Comparison of ENCODE assay signal across 10 cellular contexts in the genomic region with DNA sequence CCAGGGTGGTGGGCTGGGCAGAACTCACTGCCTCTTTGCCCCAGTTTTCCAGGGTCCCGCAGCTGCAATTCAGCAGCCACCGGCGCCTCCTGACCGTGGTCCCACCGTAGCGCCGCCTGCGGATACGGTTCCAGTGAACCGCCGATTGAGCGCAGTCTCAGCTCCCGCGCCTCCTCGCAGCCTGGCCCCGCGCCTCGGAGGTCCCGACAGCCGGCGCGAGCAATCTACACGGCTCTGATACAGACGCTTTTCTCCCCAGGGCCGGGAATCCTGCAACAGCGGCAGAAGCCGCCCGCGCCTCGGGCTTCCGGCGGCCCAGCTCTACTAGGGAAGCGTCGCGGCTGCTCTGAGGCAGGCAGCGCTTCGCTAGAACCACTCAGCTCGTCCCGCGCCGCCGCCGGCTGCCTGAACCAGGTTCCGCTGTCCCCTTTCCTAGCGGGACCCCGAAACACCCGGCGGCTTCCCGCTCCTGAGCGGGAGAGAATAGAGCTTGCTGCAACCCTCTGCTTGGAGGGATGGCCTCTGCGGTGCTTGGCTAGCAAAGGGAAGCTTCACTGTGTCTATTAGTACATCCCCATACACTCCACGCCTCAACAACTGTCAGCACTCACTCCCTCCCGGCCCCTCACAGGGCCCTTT. TPM values are rescaled to one million over a fixed set of nuclear protein-coding genes. Genes with fewer than 3 reads are reported as not detected.
DNase-seq lines count a peak whose midpoint lies in the region; ATAC-seq and TF ChIP-seq lines count a peak whose summit lies in the region.
"Had no signal": no experiment of that assay in that cellular context is flagged by ENCODE, and none has a peak within 500 bp of the region (broad histone marks: within the 10 kb centered on the region; RNA-seq: fewer than 3 reads in every experiment).

No MANE protein-coding gene starts in this region.

- H3K27me3 ChIP-seq in fibroblast of lung (ENCODE audit: control insufficient read depth, insufficient read depth, low read length) (peaks cover 74% of the 10 kb centered on the region), prostate gland (replicated peaks; ENCODE audit: insufficient read depth) (peaks cover 36% of the 10 kb centered on the region)

- H3K9ac ChIP-seq in SK-N-MC (ENCODE audit: insufficient read length) = no peak overlapping the region
- no peak overlapping the region for H3K9ac ChIP-seq in fibroblast of lung (ENCODE audit: insufficient read depth, low read length)

- DNase-seq in G401 (ENCODE audit: low spot score) (peak; percentile 10), SK-N-MC (ENCODE audit: low read depth, low spot score) (no peak), fibroblast of lung (ENCODE audit: low read depth in 2 of 2) (peak; percentile 21 to 53), omental fat pad (ENCODE audit: low spot score) (no peak), prostate gland (ENCODE audit: low spot score) (no peak)

- H3K9me3 ChIP-seq in SK-N-MC (ENCODE audit: low read depth, low read length) = no peaks in the 10 kb centered on the region
- no peaks in the 10 kb centered on the region for H3K9me3 ChIP-seq in fibroblast of lung (ENCODE audit: control insufficient read depth, insufficient read depth, low read depth, low read length)
- no peaks in the 10 kb centered on the region for H3K9me3 ChIP-seq in prostate gland

- no peaks in the 10 kb centered on the region for H4K20me1 ChIP-seq in fibroblast of lung (ENCODE audit: control insufficient read depth, extremely low read depth, insufficient read depth, low read length)

- H3K4me1 ChIP-seq in fibroblast of lung (ENCODE audit: control insufficient read depth, extremely low read depth, insufficient read depth, low read length) (no peaks in the 10 kb centered on the region), prostate gland (replicated peaks) (peaks cover 8% of the 10 kb centered on the region)

- peak overlapping the region; percentile 17 for H2AFZ ChIP-seq in fibroblast of lung (ENCODE audit: low read length)

- H3K4me3 ChIP-seq in SK-N-MC (peak overlapping the region; percentile 48), fibroblast of lung (replicated peaks in 1 of 4; ENCODE audit: control extremely low read depth in 1 of 4, insufficient read depth in 1 of 4, low read depth in 3 of 4, low read length in 4 of 4) (peak overlapping the region in 2 of 4 experiments; percentile 19 to 32), prostate gland (peak overlapping the region in 1 of 2 donors; percentile 20)

- H3K79me2 ChIP-seq in fibroblast of lung (ENCODE audit: control insufficient read depth, insufficient read depth, low read length) = no peaks in the 10 kb centered on the region

- WGBS in prostate gland = 2% methylated on average over 33 of the region's 53 CpGs

- H3K36me3 ChIP-seq in SK-N-MC (ENCODE audit: insufficient read depth, low read length) = no peaks in the 10 kb centered on the region
- no peaks in the 10 kb centered on the region for H3K36me3 ChIP-seq in fibroblast of lung (ENCODE audit: control insufficient read depth, insufficient read depth, low read length)
- no peaks in the 10 kb centered on the region for H3K36me3 ChIP-seq in prostate gland

- in situ Hi-C loops in G401 (cut with HindIII; ENCODE audit: low sequenced_read_pairs) = loop anchor here (25.0 kb wide), 1 partner anchor 362 kb away; no protein-coding TSS in a partner anchor

- H3K27ac ChIP-seq in SK-N-MC = no peak overlapping the region
- H3K27ac ChIP-seq in fibroblast of lung (ENCODE audit: insufficient read depth, low read length) = no peak overlapping the region
- H3K27ac ChIP-seq in prostate gland = no peak overlapping the region

- intact Hi-C loops in prostate gland (cut with DNase I) = no loop called here

- no peak for TF ChIP-seq POLR2A in prostate gland (IDR thresholded peaks at IDR 0.05)

- no peak for TF ChIP-seq CTCF in fibroblast of lung (conservative IDR thresholded peaks at IDR 0.05 in 1 of 2, IDR thresholded peaks at IDR 0.05 in 1 of 2; ENCODE audit: low read depth in 1 of 2, low read length in 2 of 2)
- no peak for TF ChIP-seq CTCF in omental fat pad (IDR thresholded peaks at IDR 0.05)
- no peak for TF ChIP-seq CTCF in prostate gland (IDR thresholded peaks at IDR 0.05)

- ATAC-seq in omental fat pad (ENCODE audit: low FRiP score) (peak; percentile 67), HG03520 (IDR thresholded peaks at IDR 0.05; ENCODE audit: unreplicated experiment) (no peak), GM21423 (IDR thresholded peaks at IDR 0.05; ENCODE audit: unreplicated experiment) (no peak), GM21447 (IDR thresholded peaks at IDR 0.05; ENCODE audit: unreplicated experiment) (no peak)

- H3K4me2 ChIP-seq in fibroblast of lung (ENCODE audit: extremely low read depth, insufficient read depth, low read length) = peak overlapping the region; percentile 59

RNA-seq across cellular contexts. Expression of gene FOXL2NB, which starts 3.1 kb away (rescaled TPM):
- total RNA-seq in G401 (2014; rRNA removed; shearing (Covaris generic)) = 1.2 TPM in 1 of 2 replicates, not detected in the other
- total RNA-seq in fibroblast of lung (not detected in 2 replicates), omental fat pad (not detected), prostate gland (under 1 TPM in 1 of 2 donors, not detected in 1; 0.28 TPM)
- 0.03 TPM in 1 of 2 replicates, not detected in the other for polyA plus RNA-seq in fibroblast of lung
- polyA plus RNA-seq in fibroblast of lung (2012) = not detected in 2 replicates
- not detected in 2 replicates for polyA minus RNA-seq in fibroblast of lung (ENCODE audit: low replicate concordance)
- total RNA-seq: lung microvascular endothelial cell had no signal

RNA-seq across cellular contexts. Expression of gene FOXL2, which starts 3.2 kb away (rescaled TPM):
- total RNA-seq in G401 (2014; rRNA removed; shearing (Covaris generic)) = 0.06 TPM in 1 of 2 replicates, not detected in the other
- total RNA-seq in fibroblast of lung (under 0.01 TPM in 2 replicates), omental fat pad (not detected), prostate gland (under 1 TPM in 1 of 2 donors, not detected in 1; 0.68 TPM)
- 0.02 and 0.03 TPM in 2 replicates for polyA plus RNA-seq in fibroblast of lung
- polyA plus RNA-seq in fibroblast of lung (2012) = 0.06 and 0.07 TPM in 2 replicates
- not detected in 2 replicates for polyA minus RNA-seq in fibroblast of lung (ENCODE audit: low replicate concordance)
- total RNA-seq: lung microvascular endothelial cell had no signal

RNA-seq across cellular contexts. Expression of gene PRR23A, which starts 55.9 kb away (rescaled TPM):
- not detected in 2 replicates for total RNA-seq in G401 (2014; rRNA removed; shearing (Covaris generic))
- total RNA-seq in fibroblast of lung = not detected in 2 replicates
- polyA plus RNA-seq in fibroblast of lung = not detected in 2 replicates
- not detected in 2 replicates for polyA plus RNA-seq in fibroblast of lung (2012)
- polyA minus RNA-seq in fibroblast of lung (ENCODE audit: low replicate concordance) = not detected in 2 replicates
- not detected for total RNA-seq in omental fat pad
- total RNA-seq in prostate gland = 1 to 10 TPM in 1 of 2 donors, not detected in 1; 1.1 TPM
- total RNA-seq: lung microvascular endothelial cell, M059J had no signal

Comparison
In these comparisons a context has a peak if more than half of its experiments do, and no peak if none do; other contexts are left out.
1. DNase-seq: peak in G401 (single experiment) and fibroblast of lung (2 of 2); none in SK-N-MC (single experiment), omental fat pad (single experiment) and prostate gland (single experiment).